In the genomic region with DNA sequence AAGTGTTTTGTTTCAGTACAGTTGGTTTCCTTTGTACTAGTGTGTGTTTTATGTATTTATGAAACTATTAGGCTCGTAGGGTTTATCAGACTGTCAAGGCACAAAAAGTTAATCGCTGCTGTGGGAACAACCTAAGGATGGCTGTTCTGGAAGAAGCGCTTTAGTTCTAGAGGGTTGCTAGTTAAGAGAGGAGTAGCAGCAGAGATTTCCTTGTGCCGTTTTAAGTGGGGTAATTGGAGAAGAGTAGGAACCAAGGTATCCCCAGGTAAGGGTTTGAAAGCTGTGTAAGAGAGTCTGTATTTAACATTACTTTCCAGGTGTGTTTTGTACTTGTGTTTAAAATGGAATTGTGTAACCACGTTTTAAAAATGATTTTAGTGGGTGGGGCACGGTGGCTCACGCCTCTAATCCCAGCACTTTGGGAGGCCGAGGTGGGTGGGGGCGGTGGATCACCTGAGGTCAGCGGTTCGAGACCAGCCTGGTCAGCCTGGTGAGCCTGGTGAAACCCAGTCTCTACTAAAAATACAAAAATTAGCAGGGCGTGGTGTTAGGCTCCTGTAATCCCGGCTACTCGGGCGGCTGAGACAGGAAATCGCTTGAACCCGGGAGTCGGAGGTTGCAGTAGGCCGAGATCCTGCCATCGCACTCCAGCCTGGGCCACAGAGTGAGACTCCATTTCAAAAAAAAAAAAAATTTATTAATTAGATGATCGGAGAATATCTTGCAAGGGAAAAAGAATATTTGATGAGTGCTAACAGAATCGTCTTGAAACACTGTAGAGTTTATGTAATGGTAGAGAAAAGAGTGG, we compare ENCODE assay signal across 10 cellular contexts. TPM values are rescaled to one million over a fixed set of nuclear protein-coding genes. Genes with fewer than 3 reads are reported as not detected.
A peak's percentile ranks its signal among the peaks of the same experiment; 100 is the strongest.
DNase-seq lines count a peak whose midpoint lies in the region; ATAC-seq and TF ChIP-seq lines count a peak whose summit lies in the region.
"Had no signal": no experiment of that assay in that cellular context is flagged by ENCODE, and none has a peak within 500 bp of the region (broad histone marks: within the 10 kb centered on the region; RNA-seq: fewer than 3 reads in every experiment).

No MANE protein-coding gene starts in this region.

- peaks cover 60% of the 10 kb centered on the region for H3K4me1 Mint-ChIP-seq in activated naive CD4-positive, alpha-beta T cell treated with anti-CD3 and anti-CD28 coated beads, Interleukin-2, amount 50 U/mL, for 24 hours
- peaks cover 41% of the 10 kb centered on the region for H3K4me1 Mint-ChIP-seq in type B pancreatic cell (ENCODE audit: unreplicated experiment)

- peak overlapping the region; percentile 100 for H3K9ac ChIP-seq in adipocyte (ENCODE audit: low read length)

- H3K9me3 ChIP-seq in adipocyte (ENCODE audit: control insufficient read depth, low read length), result no peaks in the 10 kb centered on the region
- no peaks in the 10 kb centered on the region for H3K9me3 ChIP-seq in right lobe of liver

- TF ChIP-seq CTCF in right lobe of liver (IDR thresholded peaks at IDR 0.05) (no peak), type B pancreatic cell (conservative IDR thresholded peaks at IDR 0.05) (no peak)

- H3K36me3 ChIP-seq in adipocyte (ENCODE audit: control insufficient read depth, insufficient read depth, low read length, severe bottlenecking), result no peaks in the 10 kb centered on the region
- H3K36me3 ChIP-seq in right lobe of liver, result peaks cover 0 to 4% (median 0%) of the 10 kb centered on the region in 4 donors

- peak overlapping the region; percentile 100 for H3K27ac ChIP-seq in right lobe of liver

- H3K4me3 ChIP-seq in adipocyte (ENCODE audit: low read length) (peak overlapping the region; percentile 100), right lobe of liver (peak overlapping the region in 2 of 3 donors; percentile 81 to 87)

- no peaks in the 10 kb centered on the region for H3K27me3 Mint-ChIP-seq in activated naive CD4-positive, alpha-beta T cell treated with anti-CD3 and anti-CD28 coated beads, Interleukin-2, amount 50 U/mL, for 24 hours
- H3K27me3 Mint-ChIP-seq in type B pancreatic cell, result no peaks in the 10 kb centered on the region

- peaks cover 8% of the 10 kb centered on the region for H3K36me3 Mint-ChIP-seq in activated naive CD4-positive, alpha-beta T cell treated with anti-CD3 and anti-CD28 coated beads, Interleukin-2, amount 50 U/mL, for 24 hours
- peaks cover 4% of the 10 kb centered on the region for H3K36me3 Mint-ChIP-seq in type B pancreatic cell

- H3K4me1 ChIP-seq in adipocyte (ENCODE audit: control insufficient read depth, insufficient read depth, low read length) (peaks cover 52% of the 10 kb centered on the region), right lobe of liver (peaks cover 0 to 42% (median 18%) of the 10 kb centered on the region in 4 donors)

- H3K27ac Mint-ChIP-seq in activated naive CD4-positive, alpha-beta T cell treated with anti-CD3 and anti-CD28 coated beads, Interleukin-2, amount 50 U/mL, for 24 hours, result peak overlapping the region; percentile 100
- peak overlapping the region; percentile 100 for H3K27ac Mint-ChIP-seq in type B pancreatic cell

- no peak for TF ChIP-seq POLR2A in right lobe of liver (IDR thresholded peaks at IDR 0.05)

- H3K4me3 Mint-ChIP-seq in activated naive CD4-positive, alpha-beta T cell treated with anti-CD3 and anti-CD28 coated beads, Interleukin-2, amount 50 U/mL, for 24 hours, result peak overlapping the region; percentile 99
- H3K4me3 Mint-ChIP-seq in type B pancreatic cell, result peak overlapping the region; percentile 100

- DNase-seq in activated naive CD4-positive, alpha-beta T cell treated with anti-CD3 and anti-CD28 coated beads, Interleukin-2, amount 50 U/mL, for 16 hours, result no peak
- DNase-seq in adipocyte (ENCODE audit: low read depth), result peak; percentile 29
- no peak for DNase-seq in right lobe of liver
- DNase-seq in type B pancreatic cell (ENCODE audit: extremely low spot score, unreplicated experiment), result no peak
- DNase-seq in ecto neural progenitor cell (ENCODE audit: low spot score), result no peak
- DNase-seq in activated CD8-positive, alpha-beta memory T cell treated with anti-CD3 and anti-CD28 coated beads, Interleukin-2, amount 50 U/mL, for 4 hours, result no peak
- DNase-seq: NCI-H1092 treated with DMSO at 0.1 percent for 48 hours had no signal

- 46% methylated on average over 14 of the region's 22 CpGs for WGBS in right lobe of liver (ENCODE audit: insufficient coverage, low coverage, low lambda C conversion rate, missing lambda C conversion rate)

- H3K27me3 ChIP-seq in adipocyte (replicated peaks; ENCODE audit: control insufficient read depth, insufficient read depth, low read length), result no peaks in the 10 kb centered on the region
- H3K27me3 ChIP-seq in right lobe of liver, result no peaks in the 10 kb centered on the region

- intact Hi-C loops in right lobe of liver (cut with DNase I), result no loop called here

- H3K9me3 Mint-ChIP-seq in activated naive CD4-positive, alpha-beta T cell treated with anti-CD3 and anti-CD28 coated beads, Interleukin-2, amount 50 U/mL, for 24 hours, result no peaks in the 10 kb centered on the region
- no peaks in the 10 kb centered on the region for H3K9me3 Mint-ChIP-seq in type B pancreatic cell

- ATAC-seq in right lobe of liver (no peak), GM18517 (IDR thresholded peaks at IDR 0.05; ENCODE audit: unreplicated experiment) (no peak)
- ATAC-seq: esophagus mucosa had no signal

RNA-seq across cellular contexts. Expression of gene MORF4L1, which starts 2.6 kb away (rescaled TPM):
- total RNA-seq in right lobe of liver (100 to 1,000 TPM in 4 of 6 experiments, 10 to 100 TPM in 2; 86.9 to 126 (median 115) TPM), type B pancreatic cell (ENCODE audit: low replicate concordance) (372 and 373 TPM in 2 replicates)
